ENCODE assay signal across 8 cellular contexts in genomic region chr12:51814311-51815088, GRCh38. TPM values are rescaled to one million over a fixed set of nuclear protein-coding genes. Genes with fewer than 3 reads are reported as not detected.
A peak's percentile ranks its signal among the peaks of the same experiment; 100 is the strongest.
DNase-seq lines count a peak whose midpoint lies in the region; ATAC-seq, FAIRE-seq and TF ChIP-seq lines count a peak whose summit lies in the region.

No MANE protein-coding gene starts in this region.

- peaks cover 21% of the 10 kb centered on the region for H3K4me1 ChIP-seq in mononuclear cell (ENCODE audit: insufficient read depth, low read length)

- no peak for ATAC-seq in GM21526 (IDR thresholded peaks at IDR 0.05; ENCODE audit: low FRiP score, unreplicated experiment)

- FAIRE-seq in GM12892 (lab: Jason Lieb, UNC) = peak; percentile 48

- DNase-seq in GM12892 (ENCODE audit: insufficient read length) (peak; percentile 57), NCI-H510A treated with DMSO at 0.1 percent for 48 hours (lab: John Stamatoyannopoulos, UW) (peak; percentile 65), erythroblast (lab: John Stamatoyannopoulos, UW) (peak; percentile 50 to 61), T1000 (lab: John Stamatoyannopoulos, UW) (no peak)
- peak; percentile 76 for DNase-seq in activated T-cell treated with anti-CD3 and anti-CD28 coated beads, Interleukin-2, amount 50 U/mL, for 1 hour
- peak; percentile 58 for DNase-seq in stimulated activated CD8-positive, alpha-beta memory T cell treated with anti-CD3 and anti-CD28 coated beads, Interleukin-4, amount 100 ng/mL, for 24 hours (ENCODE audit: low read depth)

- peaks cover 5% of the 10 kb centered on the region for H3K27me3 ChIP-seq in mononuclear cell (ENCODE audit: insufficient read depth, low read length)

- TF ChIP-seq POLR2A in GM12892 (IDR thresholded peaks at IDR 0.05; ENCODE audit: low read depth, low read length) = no peak
- no peak for TF ChIP-seq POLR2A in erythroblast (IDR thresholded peaks at IDR 0.05; ENCODE audit: low read length)

- H3K9me3 ChIP-seq in mononuclear cell (ENCODE audit: low read depth, low read length) = no peaks in the 10 kb centered on the region

- peak overlapping the region; percentile 48 for H3K4me3 ChIP-seq in mononuclear cell (ENCODE audit: low read length)

RNA-seq across cellular contexts. Expression of gene FIGNL2, which starts 34.0 kb away (rescaled TPM):
- polyA plus RNA-seq in GM12892 (2012; ENCODE audit: missing spikeins) = not detected
- total RNA-seq in mononuclear cell = 0.31 TPM
